10 cellular contexts compared by ENCODE assay signal in the genomic region with DNA sequence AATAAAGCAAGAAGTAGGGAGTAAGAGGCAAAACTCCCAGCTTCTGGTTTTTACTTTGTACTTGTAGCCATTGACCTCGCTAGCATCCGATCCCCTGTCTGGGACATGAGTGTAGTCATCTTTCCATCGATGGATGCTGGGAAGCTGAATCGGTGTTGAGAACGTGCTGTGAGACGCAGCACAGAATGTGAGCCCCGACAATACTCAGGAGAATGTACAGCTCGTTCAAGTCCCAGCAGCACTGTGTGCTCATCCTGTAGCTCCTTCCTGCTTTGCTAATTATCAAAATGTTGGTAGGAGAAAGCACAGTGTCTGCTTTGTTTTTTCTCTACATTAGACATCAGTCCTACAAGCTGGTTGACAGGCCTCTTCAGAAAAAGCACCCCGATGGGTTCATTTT. TPM values are rescaled to one million over a fixed set of nuclear protein-coding genes. Genes with fewer than 3 reads are reported as not detected.
DNase-seq lines count a peak whose midpoint lies in the region; ATAC-seq and TF ChIP-seq lines count a peak whose summit lies in the region.
"Had no signal": no experiment of that assay in that cellular context is flagged by ENCODE, and none has a peak within 500 bp of the region (broad histone marks: within the 10 kb centered on the region; RNA-seq: fewer than 3 reads in every experiment).

No MANE protein-coding gene starts in this region.

- intact Hi-C loops in ascending aorta (cut with DNase I) (no loop called here), gastrocnemius medialis (cut with DNase I; ENCODE audit: low total_unique reads) (loop anchor here (2.0 to 10.0 kb wide), 2 partner anchors 57 to 171 kb away; partner anchors contain the start of genes IGSF9B and JAM3)

- WGBS in hepatocyte (ENCODE audit: low lambda C conversion rate, missing lambda C conversion rate), result 84% methylated on average over 9 of the region's 9 CpGs

- peak overlapping the region; percentile 93 for H3K4me2 ChIP-seq in hepatocyte

- H3K27me3 ChIP-seq in ascending aorta (no peaks in the 10 kb centered on the region), hepatocyte (peaks cover 37% of the 10 kb centered on the region), gastrocnemius medialis (peaks cover 0 to 3% (median 0%) of the 10 kb centered on the region in 3 donors)

- H3K4me3 ChIP-seq in ascending aorta, result peak overlapping the region; percentile 56 to 70
- H3K4me3 ChIP-seq in hepatocyte, result no peak overlapping the region
- H3K4me3 ChIP-seq in gastrocnemius medialis, result peak overlapping the region; percentile 52 to 59 (median 54)

- H3K4me1 ChIP-seq in ascending aorta (peaks cover 19 to 40% of the 10 kb centered on the region in 2 donors), hepatocyte (ENCODE audit: insufficient read depth) (peaks cover 12% of the 10 kb centered on the region), gastrocnemius medialis (peaks cover 26 to 37% of the 10 kb centered on the region in 2 donors)

- H3K79me2 ChIP-seq in hepatocyte, result no peaks in the 10 kb centered on the region

- in situ Hi-C loops in gastrocnemius medialis (cut with MboI; ENCODE audit: low sequenced_read_pairs in 4 of 4), result loop anchor here in 3 of 4 donors (25.0 kb wide), 1 partner anchor 188 kb away; no protein-coding TSS in a partner anchor

- no peak for TF ChIP-seq POLR2A in gastrocnemius medialis (IDR thresholded peaks at IDR 0.05)

- no peaks in the 10 kb centered on the region for H3K9me2 ChIP-seq in hepatocyte (replicated peaks; ENCODE audit: insufficient read depth)

- no peaks in the 10 kb centered on the region for H3K36me3 ChIP-seq in ascending aorta
- no peaks in the 10 kb centered on the region for H3K36me3 ChIP-seq in hepatocyte (replicated peaks; ENCODE audit: insufficient read depth, low read depth)
- H3K36me3 ChIP-seq in gastrocnemius medialis, result no peaks in the 10 kb centered on the region

- no peak overlapping the region for H2AFZ ChIP-seq in hepatocyte

- H3K9me3 ChIP-seq in ascending aorta (no peaks in the 10 kb centered on the region), hepatocyte (ENCODE audit: low read depth) (no peaks in the 10 kb centered on the region), gastrocnemius medialis (no peaks in the 10 kb centered on the region)

- TF ChIP-seq CTCF in ascending aorta (IDR thresholded peaks at IDR 0.05) (no peak), hepatocyte (IDR thresholded peaks at IDR 0.05; ENCODE audit: poor library complexity) (no peak), gastrocnemius medialis (IDR thresholded peaks at IDR 0.05 in 4 of 5, conservative IDR thresholded peaks at IDR 0.05 in 1 of 5) (no peak)

- peaks cover 4% of the 10 kb centered on the region for H4K20me1 ChIP-seq in hepatocyte (ENCODE audit: insufficient read depth, poor library complexity, severe bottlenecking)

- peak overlapping the region; percentile 61 to 90 for H3K27ac ChIP-seq in ascending aorta
- no peak overlapping the region for H3K27ac ChIP-seq in hepatocyte
- H3K27ac ChIP-seq in gastrocnemius medialis, result peak overlapping the region; percentile 52 to 70 (median 60)

- DNase-seq in ELR (ENCODE audit: low read depth) (peak; percentile 22), ascending aorta (ENCODE audit: low spot score in 2 of 2) (no peak), hepatocyte (ENCODE audit: low spot score) (no peak), gastrocnemius medialis (no peak), NCI-H1694 (lab: John Stamatoyannopoulos, UW) (no peak), NCI-H446 treated with DMSO at 0.1 percent for 48 hours (lab: John Stamatoyannopoulos, UW) (no peak), glomerular visceral epithelial cell (ENCODE audit: extremely low spot score) (no peak)
- DNase-seq: activated CD4-positive, CD25-positive, alpha-beta regulatory T cell treated with anti-CD3 and anti-CD28 coated beads, Interleukin-2, amount 50 U/mL, for 72 hours; activated naive CD4-positive, alpha-beta T cell treated with anti-CD3 and anti-CD28 coated beads, Interleukin-2, amount 50 U/mL, for 16 hours had no signal

- ATAC-seq in gastrocnemius medialis, result peak in 1 of 2 donors; percentile 38
- no peak for ATAC-seq in GM21717 (IDR thresholded peaks at IDR 0.05; ENCODE audit: unreplicated experiment)

RNA-seq across cellular contexts. Expression of gene JAM3, which starts 56.6 kb away (rescaled TPM):
- total RNA-seq in ascending aorta (59.8 TPM), hepatocyte (23.6 and 25.6 TPM in 2 replicates), gastrocnemius medialis (1 to 10 TPM; 3.5 to 9.7 (median 6.2) TPM)
- 20.3 and 24.7 TPM in 2 replicates for polyA plus RNA-seq in hepatocyte
